Comparison of ENCODE assay signal across 10 cellular contexts in the genomic region with DNA sequence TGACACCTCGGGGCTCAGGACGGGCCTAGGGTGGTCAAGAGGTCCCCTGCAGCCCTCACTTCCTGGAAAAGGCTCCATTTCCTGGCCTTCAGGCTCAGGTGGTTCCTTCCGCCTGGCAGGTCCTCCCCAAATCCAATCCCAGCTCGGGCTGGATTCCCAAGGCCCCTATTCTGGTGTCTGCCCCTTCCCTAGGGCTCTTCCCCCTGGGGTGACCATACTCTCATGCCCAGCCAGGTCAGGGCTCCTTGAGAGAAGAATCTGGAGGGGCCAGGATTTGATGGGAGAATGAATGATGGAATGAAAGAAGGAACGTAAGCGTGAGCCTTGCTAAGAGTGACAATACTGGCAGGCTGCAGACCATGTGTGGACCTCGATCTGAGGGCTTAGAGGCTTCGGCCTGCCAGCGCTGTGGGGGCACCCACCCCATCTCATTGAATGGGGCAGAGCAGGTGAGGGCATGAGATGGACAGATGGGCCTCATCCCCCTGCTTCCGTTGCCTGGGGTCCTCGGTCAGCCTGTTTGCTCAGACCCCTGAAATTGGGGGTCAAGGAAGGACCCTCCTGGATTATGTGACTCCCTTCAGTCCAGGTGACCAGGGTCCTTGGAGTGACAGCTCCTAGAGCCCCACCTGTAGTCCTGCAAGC. TPM values are rescaled to one million over a fixed set of nuclear protein-coding genes. Genes with fewer than 3 reads are reported as not detected.
DNase-seq lines count a peak whose midpoint lies in the region; ATAC-seq and TF ChIP-seq lines count a peak whose summit lies in the region.
"Not testable (repeated sequence)": the region's sequence is repeated elsewhere in the genome, so short reads cannot be mapped to it uniquely, and the experiment has no call there.
"Had no signal": no experiment of that assay in that cellular context is flagged by ENCODE, and none has a peak within 500 bp of the region (broad histone marks: within the 10 kb centered on the region; RNA-seq: fewer than 3 reads in every experiment).

No MANE protein-coding gene starts in this region.

- not testable (repeated sequence) for H3K36me3 ChIP-seq in BLaER1 treated with 17β-estradiol and CSF1 and Interleukin-3, amounts not matched to agents 10 nM and 100 nM; Loucy (ENCODE audit: insufficient read depth, low read length); endodermal cell (ENCODE audit: control insufficient read depth, insufficient read depth, low read length); mucosa of rectum (ENCODE audit: control insufficient read depth in 2 of 2, insufficient read depth in 2 of 2, low read length in 2 of 2); stomach

- intact Hi-C loops in stomach (cut with DNase I; ENCODE audit: low total_unique reads): not testable (repeated sequence)

- H3K9me2 ChIP-seq in Loucy (replicated peaks; ENCODE audit: low read depth, low read length): not testable (repeated sequence)

- not testable (repeated sequence) for H3K36me3 Mint-ChIP-seq in activated CD4-positive, alpha-beta memory T cell treated with anti-CD3 and anti-CD28 coated beads, Interleukin-2, amount 10 ng/mL, durations not matched to agents 7 days and 5 days (ENCODE audit: low read depth); endodermal cell (ENCODE audit: low read depth)

- H3K4me3 ChIP-seq in BLaER1 treated with 17β-estradiol and CSF1 and Interleukin-3, amounts not matched to agents 10 nM and 100 nM; Loucy (ENCODE audit: low read length, poor library complexity, severe bottlenecking); endodermal cell (ENCODE audit: low read length); mucosa of rectum (ENCODE audit: low read length in 2 of 2); stomach: not testable (repeated sequence)

- H3K4me1 ChIP-seq in BLaER1 treated with 17β-estradiol and CSF1 and Interleukin-3, amounts not matched to agents 10 nM and 100 nM: peaks cover 23 to 41% (median 33%) of the 10 kb centered on the region in 10 experiments
- H3K4me1 ChIP-seq in Loucy (ENCODE audit: insufficient read depth, low read length, poor library complexity, severe bottlenecking) (peaks cover 54% of the 10 kb centered on the region), mucosa of rectum (ENCODE audit: control insufficient read depth in 2 of 2, insufficient read depth in 2 of 2, low read length in 2 of 2) (peaks cover 15 to 16% of the 10 kb centered on the region in 2 donors), stomach (peaks cover 22 to 41% (median 30%) of the 10 kb centered on the region in 4 donors)
- not testable (repeated sequence) for H3K4me1 ChIP-seq in endodermal cell (ENCODE audit: control insufficient read depth, insufficient read depth, low read length)

- H3K4me1 Mint-ChIP-seq in activated CD4-positive, alpha-beta memory T cell treated with anti-CD3 and anti-CD28 coated beads, Interleukin-2, amount 10 ng/mL, durations not matched to agents 7 days and 5 days: peaks cover 51% of the 10 kb centered on the region
- peaks cover 22% of the 10 kb centered on the region for H3K4me1 Mint-ChIP-seq in endodermal cell

- H3F3A ChIP-seq in Loucy (ENCODE audit: low read depth): not testable (repeated sequence)

- DNase-seq in activated CD4-positive, alpha-beta memory T cell treated with anti-CD3 and anti-CD28 coated beads, Interleukin-2, amount 10 ng/mL, durations not matched to agents 7 days and 5 days; left lobe of liver (ENCODE audit: low spot score); omental fat pad (ENCODE audit: low spot score); stomach: not testable (repeated sequence)
- peak; percentile 39 for DNase-seq in endodermal cell

- H3K79me2 ChIP-seq in Loucy (ENCODE audit: insufficient read depth, low read length): not testable (repeated sequence)

- H2AFZ ChIP-seq in Loucy (ENCODE audit: low read length): not testable (repeated sequence)

- TF ChIP-seq EP300 in stomach (IDR thresholded peaks at IDR 0.05): not testable (repeated sequence)

- POLR2A ChIA-PET in activated CD4-positive, alpha-beta memory T cell treated with anti-CD3 and anti-CD28 coated beads, Interleukin-2, amount 10 ng/mL, durations not matched to agents 7 days and 5 days (lab: Charles Lee): interaction anchor here (0.7 to 1.5 kb wide), 2 partner anchors 9 to 49 kb away, joined by 4 to 5 read pairs; a partner anchor contains a TSS

- peak; percentile 45 for ATAC-seq in left lobe of liver
- peak; percentile 11 for ATAC-seq in omental fat pad (ENCODE audit: low FRiP score)

- H3K4me2 ChIP-seq in BLaER1 treated with 17β-estradiol and CSF1 and Interleukin-3, amounts not matched to agents 10 nM and 100 nM: peak overlapping the region in 9 of 11 experiments; percentile 51 to 81 (median 69); a peak in 12 of 22 replicates
- peak overlapping the region; percentile 90 for H3K4me2 ChIP-seq in Loucy (ENCODE audit: low read depth, low read length, poor library complexity, severe bottlenecking)

- WGBS in endodermal cell (ENCODE audit: insufficient coverage in 1 of 2, insufficient read length in 1 of 2), 2 experiments: 90 to 99% methylated on average over 8 to 11 of the region's 11 CpGs
- 73 to 85% (median 75%) methylated on average over 8 to 11 of the region's 11 CpGs for WGBS in stomach, 5 donors

- not testable (repeated sequence) for H3K9me3 Mint-ChIP-seq in activated CD4-positive, alpha-beta memory T cell treated with anti-CD3 and anti-CD28 coated beads, Interleukin-2, amount 10 ng/mL, durations not matched to agents 7 days and 5 days; endodermal cell

- peak overlapping the region in 5 of 11 experiments; percentile 48 to 77 (median 70); a peak in 8 of 22 replicates for H3K27ac ChIP-seq in BLaER1 treated with 17β-estradiol and CSF1 and Interleukin-3, amounts not matched to agents 10 nM and 100 nM
- H3K27ac ChIP-seq in endodermal cell (ENCODE audit: low read depth, low read length): not testable (repeated sequence)
- H3K27ac ChIP-seq in mucosa of rectum (ENCODE audit: low read depth in 2 of 2, low read length in 2 of 2): peak overlapping the region; percentile 67 to 80
- peak overlapping the region; percentile 59 to 69 (median 62) for H3K27ac ChIP-seq in stomach

- not testable (repeated sequence) for H3K27me3 ChIP-seq in BLaER1 treated with 17β-estradiol and CSF1 and Interleukin-3, amounts not matched to agents 10 nM and 100 nM; Loucy (ENCODE audit: insufficient read depth, low read length, poor library complexity, severe bottlenecking); endodermal cell (ENCODE audit: control insufficient read depth, insufficient read depth, low read length, poor library complexity, severe bottlenecking); mucosa of rectum (ENCODE audit: control insufficient read depth in 2 of 2, insufficient read depth in 2 of 2, low read length in 2 of 2); stomach

- TF ChIP-seq POLR2A in stomach (IDR thresholded peaks at IDR 0.05): not testable (repeated sequence)

- not testable (repeated sequence) for H3K4me3 Mint-ChIP-seq in activated CD4-positive, alpha-beta memory T cell treated with anti-CD3 and anti-CD28 coated beads, Interleukin-2, amount 10 ng/mL, durations not matched to agents 7 days and 5 days; endodermal cell

- H3K27ac Mint-ChIP-seq in activated CD4-positive, alpha-beta memory T cell treated with anti-CD3 and anti-CD28 coated beads, Interleukin-2, amount 10 ng/mL, durations not matched to agents 7 days and 5 days: peak overlapping the region; percentile 16
- not testable (repeated sequence) for H3K27ac Mint-ChIP-seq in endodermal cell

- H4K20me1 ChIP-seq in BLaER1 treated with 17β-estradiol and CSF1 and Interleukin-3, amounts not matched to agents 10 nM and 100 nM; Loucy (ENCODE audit: insufficient read depth, low read length, poor library complexity, severe bottlenecking): not testable (repeated sequence)

- H3K9me3 ChIP-seq in BLaER1 treated with 17β-estradiol and CSF1 and Interleukin-3, amounts not matched to agents 10 nM and 100 nM (replicated peaks in 1 of 11); Loucy (ENCODE audit: insufficient read depth, low read depth, low read length); endodermal cell (ENCODE audit: control insufficient read depth, low read length); mucosa of rectum (ENCODE audit: control insufficient read depth in 2 of 2, low read length in 2 of 2); stomach: not testable (repeated sequence)

- CTCF ChIA-PET in activated CD4-positive, alpha-beta memory T cell treated with anti-CD3 and anti-CD28 coated beads, Interleukin-2, amount 10 ng/mL, durations not matched to agents 7 days and 5 days (lab: Charles Lee): not testable (repeated sequence)

- not testable (repeated sequence) for TF ChIP-seq CTCF in Loucy (conservative IDR thresholded peaks at IDR 0.05; ENCODE audit: low read length); endodermal cell (conservative IDR thresholded peaks at IDR 0.05); omental fat pad (IDR thresholded peaks at IDR 0.05); stomach (IDR thresholded peaks at IDR 0.05)

- not testable (repeated sequence) for H3K27me3 Mint-ChIP-seq in activated CD4-positive, alpha-beta memory T cell treated with anti-CD3 and anti-CD28 coated beads, Interleukin-2, amount 10 ng/mL, durations not matched to agents 7 days and 5 days; endodermal cell (ENCODE audit: insufficient read depth)

- H3K9ac ChIP-seq in BLaER1 treated with 17β-estradiol and CSF1 and Interleukin-3, amounts not matched to agents 10 nM and 100 nM: 0 out of 22 replicates have a peak overlapping the region, but pooled peaks of 1 of the 11 experiments have one; percentile 34
- H3K9ac ChIP-seq in Loucy (ENCODE audit: low read depth, low read length, poor library complexity, severe bottlenecking): peak overlapping the region; percentile 65
- H3K9ac ChIP-seq in endodermal cell (ENCODE audit: extremely low read depth, low read length, poor library complexity, severe bottlenecking): not testable (repeated sequence)
- peak overlapping the region in 1 of 2 donors; percentile 44 for H3K9ac ChIP-seq in mucosa of rectum (ENCODE audit: low read depth in 1 of 2, low read length in 2 of 2)

RNA-seq across cellular contexts. Expression of a gene that starts 0.8 kb away (rescaled TPM):
- total RNA-seq in activated CD4-positive, alpha-beta memory T cell treated with anti-CD3 and anti-CD28 coated beads, Interleukin-2, amount 10 ng/mL, durations not matched to agents 7 days and 5 days: 10 to 100 TPM; 64.6 to 68.4 TPM
- total RNA-seq in endodermal cell (10 to 100 TPM; 22.4 to 52.8 TPM), left lobe of liver (166 TPM), omental fat pad (1 to 10 TPM; 1.1 to 5.5 (median 4.5) TPM), stomach (10 to 100 TPM in 3 of 5 donors, 1 to 10 TPM in 2; 5.3 to 24.3 (median 17.4) TPM)
- 6.2 TPM for polyA plus RNA-seq in endodermal cell (2013, experiment 1 of 2)
- 6.4 TPM for polyA plus RNA-seq in endodermal cell (2013, experiment 2 of 2)
- 10 to 100 TPM; 21.5 to 87.1 (median 26.6) TPM for polyA plus RNA-seq in stomach

RNA-seq across cellular contexts. Expression of a gene that starts 9.4 kb away (rescaled TPM):
- 1 to 10 TPM in 1 of 2 experiments, under 1 TPM in 1; 0.93 to 2.1 TPM for total RNA-seq in activated CD4-positive, alpha-beta memory T cell treated with anti-CD3 and anti-CD28 coated beads, Interleukin-2, amount 10 ng/mL, durations not matched to agents 7 days and 5 days
- total RNA-seq in endodermal cell (10 to 100 TPM; 27.4 to 31.2 TPM), left lobe of liver (37.7 TPM), omental fat pad (1 to 10 TPM; 4.1 to 7.0 (median 5.7) TPM), stomach (10 to 100 TPM in 4 of 5 donors, 1 to 10 TPM in 1; 7.2 to 31.7 (median 24.8) TPM)
- 30.7 TPM for polyA plus RNA-seq in endodermal cell (2013, experiment 1 of 2)
- 24.6 TPM for polyA plus RNA-seq in endodermal cell (2013, experiment 2 of 2)
- polyA plus RNA-seq in stomach: 10 to 100 TPM in 2 of 3 donors, 1 to 10 TPM in 1; 8.6 to 28.5 (median 26.1) TPM
- total RNA-seq: CD8-positive, alpha-beta T cell; OCI-LY7 had no signal

RNA-seq across cellular contexts. Expression of a gene that starts 46.4 kb away (rescaled TPM):
- total RNA-seq in activated CD4-positive, alpha-beta memory T cell treated with anti-CD3 and anti-CD28 coated beads, Interleukin-2, amount 10 ng/mL, durations not matched to agents 7 days and 5 days: 10 to 100 TPM; 87.1 to 93.5 TPM
- total RNA-seq in endodermal cell (100 to 1,000 TPM; 158 to 180 TPM), left lobe of liver (37.7 TPM), omental fat pad (100 to 1,000 TPM; 107 to 135 (median 115) TPM), stomach (100 to 1,000 TPM in 4 of 5 donors, 10 to 100 TPM in 1; 75.6 to 153 (median 121) TPM)
- polyA plus RNA-seq in endodermal cell (2013, experiment 1 of 2): 174 TPM
- polyA plus RNA-seq in endodermal cell (2013, experiment 2 of 2): 166 TPM
- 100 to 1,000 TPM; 101 to 144 (median 109) TPM for polyA plus RNA-seq in stomach

RNA-seq across cellular contexts. Expression of a gene that starts 47.3 kb away (rescaled TPM):
- total RNA-seq in activated CD4-positive, alpha-beta memory T cell treated with anti-CD3 and anti-CD28 coated beads, Interleukin-2, amount 10 ng/mL, durations not matched to agents 7 days and 5 days: 100 to 1,000 TPM; 115 to 118 TPM
- total RNA-seq in endodermal cell (10 to 100 TPM; 64.7 to 73.6 TPM), left lobe of liver (192 TPM), omental fat pad (100 to 1,000 TPM; 105 to 179 (median 171) TPM), stomach (100 to 1,000 TPM; 120 to 196 (median 171) TPM)
- 38.1 TPM for polyA plus RNA-seq in endodermal cell (2013, experiment 1 of 2)
- 44.2 TPM for polyA plus RNA-seq in endodermal cell (2013, experiment 2 of 2)
- 100 to 1,000 TPM in 2 of 3 donors, 10 to 100 TPM in 1; 87.4 to 165 (median 110) TPM for polyA plus RNA-seq in stomach
